In genomic region chr11:64000026-64000739, GRCh38 we compare ENCODE assay signal across 9 cellular contexts. TPM values are rescaled to one million over a fixed set of nuclear protein-coding genes. Genes with fewer than 3 reads are reported as not detected.
A peak's percentile ranks its signal among the peaks of the same experiment; 100 is the strongest.
DNase-seq lines count a peak whose midpoint lies in the region; ATAC-seq and TF ChIP-seq lines count a peak whose summit lies in the region.
"Had no signal": no experiment of that assay in that cellular context is flagged by ENCODE, and none has a peak within 500 bp of the region (broad histone marks: within the 10 kb centered on the region; RNA-seq: fewer than 3 reads in every experiment).

No MANE protein-coding gene starts in this region.

- peak; percentile 66 to 79 (median 76) for DNase-seq in CD4-positive, alpha-beta memory T cell
- peak; percentile 68 for DNase-seq in activated CD4-positive, alpha-beta T cell treated with anti-CD3 and anti-CD28 coated beads, Interleukin-2, amount 50 U/mL, for 1 hour
- DNase-seq in coronary artery (ENCODE audit: low spot score) = no peak
- DNase-seq in left lobe of liver (ENCODE audit: low spot score) = peak; percentile 66
- peak; percentile 69 for DNase-seq in stimulated activated CD4-positive, alpha-beta T cell treated with anti-CD3 and anti-CD28 coated beads, Interleukin-4, amount 100 ng/mL, for 24 hours
- DNase-seq in A172 (ENCODE audit: low spot score) = no peak

- no peaks in the 10 kb centered on the region for H3K27me3 ChIP-seq in CD4-positive, alpha-beta memory T cell (ENCODE audit: insufficient read depth, low read length)

- peaks cover 8% of the 10 kb centered on the region for H3K4me1 ChIP-seq in CD4-positive, alpha-beta memory T cell (ENCODE audit: insufficient read depth, low read length)

- no peak overlapping the region for H3K27ac ChIP-seq in CD4-positive, alpha-beta memory T cell (ENCODE audit: low read depth, low read length)
- peak overlapping the region in 1 of 2 donors; percentile 8 for H3K27ac ChIP-seq in coronary artery

- no peak overlapping the region for H3K27ac Mint-ChIP-seq in CD4-positive, alpha-beta memory T cell

- H3K36me3 Mint-ChIP-seq in CD4-positive, alpha-beta memory T cell = peaks cover 3 to 29% of the 10 kb centered on the region in 2 donors

- H3K4me3 Mint-ChIP-seq in CD4-positive, alpha-beta memory T cell = peak overlapping the region in 6 of 8 donors; percentile 21 to 76 (median 50)

- H3K9me3 Mint-ChIP-seq in CD4-positive, alpha-beta memory T cell = peaks cover 0 to 5% (median 0%) of the 10 kb centered on the region in 8 donors

- CTCF ChIA-PET in CD4-positive, alpha-beta memory T cell (lab: Charles Lee; ENCODE audit: partially characterized antibody) = interaction anchor here (0.7 to 4.6 kb wide), 24 partner anchors 9 to 1116 kb away, joined by 3 to 114 read pairs (median 4); partner anchors contain the start of genes MARK2, OTUB1, PRDX5 and TRMT112

- TF ChIP-seq CTCF in coronary artery (IDR thresholded peaks at IDR 0.05) = peak; percentile 91

- H3K9me3 ChIP-seq in CD4-positive, alpha-beta memory T cell (ENCODE audit: control insufficient read depth in 1 of 2, low read length in 2 of 2) = no peaks in the 10 kb centered on the region

- H3K4me3 ChIP-seq in CD4-positive, alpha-beta memory T cell (ENCODE audit: low read length in 2 of 2) = peak overlapping the region in 1 of 2 donors; percentile 28
- peak overlapping the region; percentile 64 for H3K4me3 ChIP-seq in coronary artery

- H3K36me3 ChIP-seq in CD4-positive, alpha-beta memory T cell (ENCODE audit: insufficient read depth, low read length) = peaks cover 18% of the 10 kb centered on the region

- H3K27me3 Mint-ChIP-seq in CD4-positive, alpha-beta memory T cell = no peaks in the 10 kb centered on the region

- POLR2A ChIA-PET in CD4-positive, alpha-beta memory T cell (lab: Charles Lee; ENCODE audit: partially characterized antibody) = interaction anchor here (0.6 to 2.4 kb wide), 16 partner anchors 10 to 304 kb away, joined by 3 to 10 read pairs (median 3); partner anchors contain the start of genes COX8A, FERMT3, OTUB1 and STIP1

- peaks cover 0 to 5% (median 3%) of the 10 kb centered on the region in 4 donors for H3K4me1 Mint-ChIP-seq in CD4-positive, alpha-beta memory T cell

- intact Hi-C loops in CD4-positive, alpha-beta memory T cell (cut with micrococcal nuclease) = loop anchor here (1.0 to 10.0 kb wide), 3 partner anchors 148 to 305 kb away; partner anchors contain the start of genes CATSPERZ and ESRRA

- ATAC-seq in HG02642 (IDR thresholded peaks at IDR 0.05; ENCODE audit: poor library complexity, unreplicated experiment) (peak; percentile 52), left lobe of liver (peak; percentile 85), HG03571 (IDR thresholded peaks at IDR 0.05; ENCODE audit: unreplicated experiment) (no peak)

RNA-seq across cellular contexts. Expression of gene OTUB1, which starts 13.9 kb away (rescaled TPM):
- 10 to 100 TPM; 72.9 to 73.0 TPM for total RNA-seq in CD4-positive, alpha-beta memory T cell
- polyA plus RNA-seq in CD4-positive, alpha-beta memory T cell = 100 to 1,000 TPM; 132 to 171 TPM
- total RNA-seq in left lobe of liver = 22.8 TPM
- 31.5 and 41.5 TPM in 2 replicates for total RNA-seq in A172 (2014; rRNA removed; shearing (Covaris generic))

RNA-seq across cellular contexts. Expression of gene COX8A, which starts 25.8 kb away (rescaled TPM):
- total RNA-seq in CD4-positive, alpha-beta memory T cell = 100 to 1,000 TPM; 113 to 130 TPM
- 100 to 1,000 TPM; 382 to 433 TPM for polyA plus RNA-seq in CD4-positive, alpha-beta memory T cell
- 182 TPM for total RNA-seq in left lobe of liver
- 536 and 679 TPM in 2 replicates for total RNA-seq in A172 (2014; rRNA removed; shearing (Covaris generic))

RNA-seq across cellular contexts. Expression of gene FLRT1, which starts 35.5 kb away (rescaled TPM):
- not detected for total RNA-seq in CD4-positive, alpha-beta memory T cell
- not detected for polyA plus RNA-seq in CD4-positive, alpha-beta memory T cell
- not detected for total RNA-seq in left lobe of liver
- not detected in 2 replicates for total RNA-seq in A172 (2014; rRNA removed; shearing (Covaris generic))
- total RNA-seq: HT1080 had no signal

Comparison
In these comparisons a context has a peak if more than half of its experiments do, and no peak if none do; other contexts are left out.
1. DNase-seq: peak in CD4-positive, alpha-beta memory T cell (5 of 5), activated CD4-positive, alpha-beta T cell treated with anti-CD3 and anti-CD28 coated beads, Interleukin-2, amount 50 U/mL, for 1 hour (single experiment), left lobe of liver (single experiment) and stimulated activated CD4-positive, alpha-beta T cell treated with anti-CD3 and anti-CD28 coated beads, Interleukin-4, amount 100 ng/mL, for 24 hours (single experiment); none in coronary artery (single experiment) and A172 (single experiment).